Comparison of ENCODE assay signal across 9 cellular contexts in the genomic region with DNA sequence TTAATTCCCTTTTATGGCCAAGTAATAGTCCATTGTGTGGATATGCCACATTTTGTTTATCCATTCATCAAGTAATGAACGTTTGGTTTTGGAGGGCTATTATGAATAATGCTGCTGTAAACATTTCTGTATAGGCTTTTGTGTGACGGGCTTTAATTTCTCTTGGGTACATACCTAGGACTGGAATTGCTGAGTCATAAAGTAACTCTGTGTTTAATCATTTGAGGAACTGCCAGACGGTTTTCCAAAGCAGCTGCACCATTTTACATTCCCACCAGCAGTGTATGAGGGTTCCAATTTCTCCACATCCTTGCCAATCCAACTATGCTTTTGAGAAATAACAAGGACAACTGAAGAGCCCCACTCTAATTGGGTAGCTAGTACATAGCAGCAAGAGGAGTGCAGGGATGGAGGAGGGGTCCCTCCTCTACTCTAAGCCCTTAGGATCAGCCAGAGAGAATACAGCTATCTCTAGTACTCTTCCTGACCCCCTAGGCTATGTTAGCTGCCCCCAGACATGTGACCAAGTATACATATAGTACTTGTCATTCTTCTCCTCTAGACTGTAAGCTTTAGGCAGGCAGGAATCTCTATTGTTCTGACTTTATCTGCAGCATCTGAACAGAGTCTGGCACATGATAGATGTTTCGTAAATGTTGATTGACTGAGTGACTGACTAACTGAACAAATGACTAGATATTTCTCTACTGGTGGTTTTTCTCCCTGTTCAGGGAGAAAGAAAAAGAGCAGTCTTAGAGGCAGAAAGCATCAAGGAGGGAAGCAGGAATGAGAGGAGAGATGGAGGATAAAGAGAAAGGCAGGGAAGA. TPM values are rescaled to one million over a fixed set of nuclear protein-coding genes. Genes with fewer than 3 reads are reported as not detected.
A peak's percentile ranks its signal among the peaks of the same experiment; 100 is the strongest.
DNase-seq lines count a peak whose midpoint lies in the region; ATAC-seq and TF ChIP-seq lines count a peak whose summit lies in the region.
"Had no signal": no experiment of that assay in that cellular context is flagged by ENCODE, and none has a peak within 500 bp of the region (broad histone marks: within the 10 kb centered on the region; RNA-seq: fewer than 3 reads in every experiment).

No MANE protein-coding gene starts in this region.

- H3K79me2 ChIP-seq in GM23248 (ENCODE audit: insufficient read depth) = peaks cover 25% of the 10 kb centered on the region

- in situ Hi-C loops in GM23248 (cut with MboI) = no loop called here

- H3K9me3 ChIP-seq in GM23248 (ENCODE audit: low read depth) = no peaks in the 10 kb centered on the region

- no peak overlapping the region for H3K4me2 ChIP-seq in GM23248 (ENCODE audit: unreplicated experiment)

- peaks cover 30% of the 10 kb centered on the region for H3K4me1 ChIP-seq in GM23248 (ENCODE audit: insufficient read depth)

- no peaks in the 10 kb centered on the region for H3K27me3 ChIP-seq in GM23248 (replicated peaks; ENCODE audit: insufficient read depth)

- H3K36me3 ChIP-seq in GM23248 (ENCODE audit: low read depth) = no peaks in the 10 kb centered on the region

- H4K20me1 ChIP-seq in GM23248 (ENCODE audit: insufficient read depth) = no peaks in the 10 kb centered on the region

- 24% methylated on average over 4 of the region's 4 CpGs for WGBS in GM23248 (ENCODE audit: low coverage in 1 of 2, low lambda C conversion rate in 2 of 2, missing lambda C conversion rate in 2 of 2), 2 experiments

- ATAC-seq in GM21390 (IDR thresholded peaks at IDR 0.05; ENCODE audit: unreplicated experiment) (no peak), HG02623 (IDR thresholded peaks at IDR 0.05; ENCODE audit: unreplicated experiment) (no peak), HG03159 (IDR thresholded peaks at IDR 0.05; ENCODE audit: unreplicated experiment) (no peak)

- no peak overlapping the region for H3K9ac ChIP-seq in GM23248

- no peak overlapping the region for H3K4me3 ChIP-seq in GM23248
- H3K4me3 ChIP-seq in fibroblast of the aortic adventitia (ENCODE audit: low read depth, low read length) = no peak overlapping the region

- TF ChIP-seq CTCF in fibroblast of the aortic adventitia (IDR thresholded peaks at IDR 0.05; ENCODE audit: insufficient read depth, low read length) = peak; percentile 10

- no peaks in the 10 kb centered on the region for H3K9me2 ChIP-seq in GM23248 (ENCODE audit: insufficient read depth)

- peaks cover 24% of the 10 kb centered on the region for H3F3A ChIP-seq in GM23248 (ENCODE audit: insufficient read depth)

- H3K27ac ChIP-seq in GM23248 = peak overlapping the region; percentile 53

- DNase-seq in A172 (ENCODE audit: low spot score) (peak; percentile 79), GM23248 (peak; percentile 94), SHP77 treated with DMSO at 0.1 percent for 48 hours (lab: John Stamatoyannopoulos, UW) (peak; percentile 85), fibroblast of the aortic adventitia (ENCODE audit: low read depth) (peak; percentile 94), activated gamma-delta T cell treated with Interleukin-2 at 50 U/mL for 16 hours (no peak)
- DNase-seq: NCI-H524 treated with DMSO at 0.1 percent for 48 hours had no signal

- no peak overlapping the region for H2AFZ ChIP-seq in GM23248

RNA-seq across cellular contexts. Expression of gene MATR3, which starts 22.1 kb away (rescaled TPM):
- 333 and 368 TPM in 2 replicates for total RNA-seq in A172 (2014; rRNA removed; shearing (Covaris generic))
- 198 and 217 TPM in 2 replicates for total RNA-seq in GM23248 (2014; rRNA removed; shearing (Covaris generic))
- polyA plus RNA-seq in GM23248 (2016; fragmentation: Nextera tagmentation; extraction: Ambion mirVana) = 209 and 215 TPM in 2 replicates
- total RNA-seq in fibroblast of the aortic adventitia (ENCODE audit: low replicate concordance) = 274 and 438 TPM in 2 replicates
